Comparison of ENCODE assay signal across 12 cellular contexts in genomic region chr17:40901981-40902862, GRCh38. TPM values are rescaled to one million over a fixed set of nuclear protein-coding genes. Genes with fewer than 3 reads are reported as not detected.
DNase-seq lines count a peak whose midpoint lies in the region; ATAC-seq and TF ChIP-seq lines count a peak whose summit lies in the region.
"Had no signal": no experiment of that assay in that cellular context is flagged by ENCODE, and none has a peak within 500 bp of the region (broad histone marks: within the 10 kb centered on the region; RNA-seq: fewer than 3 reads in every experiment).

No MANE protein-coding gene starts in this region.

- H3K4me3 Mint-ChIP-seq in T-helper 17 cell, result no peak overlapping the region
- H3K4me3 Mint-ChIP-seq: central memory CD8-positive, alpha-beta T cell had no signal

- no peaks in the 10 kb centered on the region for H3K4me1 ChIP-seq in MM.1S (ENCODE audit: low read length)

- H3F3A ChIP-seq in MM.1S (ENCODE audit: insufficient read depth, low read length), result no peaks in the 10 kb centered on the region

- ATAC-seq in T-helper 17 cell (no peak), HG03520 (IDR thresholded peaks at IDR 0.05; ENCODE audit: unreplicated experiment) (no peak), GM21529 (IDR thresholded peaks at IDR 0.05; ENCODE audit: unreplicated experiment) (no peak)

- no peaks in the 10 kb centered on the region for H3K79me2 ChIP-seq in MM.1S (ENCODE audit: low read length)

- H3K9me3 ChIP-seq in T-helper 17 cell (ENCODE audit: control insufficient read depth, low read length, poor library complexity, severe bottlenecking) (no peaks in the 10 kb centered on the region), MM.1S (replicated peaks; ENCODE audit: insufficient read depth, low read length) (no peaks in the 10 kb centered on the region)

- peak overlapping the region; percentile 76 for H3K27ac ChIP-seq in C4-2B
- H3K27ac ChIP-seq in MM.1S (ENCODE audit: low read length), result no peak overlapping the region

- H3K4me1 Mint-ChIP-seq in T-helper 17 cell, result peaks cover 7% of the 10 kb centered on the region
- H3K4me1 Mint-ChIP-seq: central memory CD8-positive, alpha-beta T cell had no signal

- H3K9ac ChIP-seq in MM.1S (ENCODE audit: low read length), result no peak overlapping the region

- no peak overlapping the region for H2AFZ ChIP-seq in MM.1S (ENCODE audit: low read length)

- H3K9me2 ChIP-seq in MM.1S (replicated peaks; ENCODE audit: insufficient read depth, low read length), result no peaks in the 10 kb centered on the region

- DNase-seq in HuH-7 (ENCODE audit: low spot score), result peak; percentile 54
- no peak for DNase-seq in T-helper 17 cell
- DNase-seq in kidney tubule cell (ENCODE audit: low spot score), result peak; percentile 94
- no peak for DNase-seq in activated CD8-positive, alpha-beta memory T cell treated with anti-CD3 and anti-CD28 coated beads, Interleukin-2, amount 50 U/mL, for 48 hours
- no peak for DNase-seq in MM.1S
- DNase-seq: activated CD4-positive, alpha-beta T cell treated with anti-CD3 and anti-CD28 coated beads, Interleukin-2, amount 50 U/mL, for 1 hour; NCI-H524 had no signal

- H4K20me1 ChIP-seq in MM.1S (ENCODE audit: insufficient read depth, low read length), result no peaks in the 10 kb centered on the region

- H3K4me3 ChIP-seq in MM.1S (ENCODE audit: low read length), result no peak overlapping the region

- no peaks in the 10 kb centered on the region for H3K36me3 ChIP-seq in MM.1S (replicated peaks; ENCODE audit: insufficient read depth, low read length)

- peaks cover 3% of the 10 kb centered on the region for H3K36me3 Mint-ChIP-seq in T-helper 17 cell (ENCODE audit: low read depth)

- TF ChIP-seq CTCF in C4-2B (conservative IDR thresholded peaks at IDR 0.05), result no peak
- TF ChIP-seq CTCF in MM.1S (IDR thresholded peaks at IDR 0.05; ENCODE audit: low read length), result no peak

- H3K27me3 ChIP-seq in MM.1S (replicated peaks; ENCODE audit: insufficient read depth, low read length), result no peaks in the 10 kb centered on the region

- peaks cover 59% of the 10 kb centered on the region for H3K27me3 Mint-ChIP-seq in T-helper 17 cell

- H3K4me2 ChIP-seq in MM.1S (ENCODE audit: low read depth, low read length), result no peak overlapping the region

- H3K27ac Mint-ChIP-seq in T-helper 17 cell, result peak overlapping the region; percentile 9

RNA-seq across cellular contexts. Expression of gene KRT20, which starts 17.2 kb away (rescaled TPM):
- not detected for total RNA-seq in T-helper 17 cell
- total RNA-seq: subcutaneous adipose tissue had no signal

RNA-seq across cellular contexts. Expression of gene KRT12, which starts 35.2 kb away (rescaled TPM):
- not detected for total RNA-seq in T-helper 17 cell

RNA-seq across cellular contexts. Expression of gene KRT23, which starts 35.2 kb away (rescaled TPM):
- total RNA-seq in T-helper 17 cell, result not detected
- total RNA-seq: subcutaneous adipose tissue had no signal

Comparison
In these comparisons a context has a peak if more than half of its experiments do, and no peak if none do; other contexts are left out.
1. DNase-seq: peak in HuH-7 (single experiment) and kidney tubule cell (single experiment); none in T-helper 17 cell (0 of 3), activated CD8-positive, alpha-beta memory T cell treated with anti-CD3 and anti-CD28 coated beads, Interleukin-2, amount 50 U/mL, for 48 hours (single experiment) and MM.1S (single experiment).